8 cellular contexts compared by ENCODE assay signal in genomic region chr2:87075054-87075790, GRCh38.
DNase-seq lines count a peak whose midpoint lies in the region; ATAC-seq lines count a peak whose summit lies in the region.
"Not testable (repeated sequence)": the region's sequence is repeated elsewhere in the genome, so short reads cannot be mapped to it uniquely, and the experiment has no call there.

No MANE protein-coding gene starts in this region.

- H3K4me1 ChIP-seq in ACC112 (ENCODE audit: control insufficient read depth, insufficient read depth, low read length, unreplicated experiment); HUES6 (ENCODE audit: control insufficient read depth, insufficient read depth, low read length); mucosa of rectum (ENCODE audit: control insufficient read depth in 2 of 2, insufficient read depth in 2 of 2, low read length in 2 of 2): not testable (repeated sequence)

- peak overlapping the region; percentile 76; the same call in 1 of the 2 replicates for H3K27ac ChIP-seq in ACC112 (ENCODE audit: low read depth, low read length)
- not testable (repeated sequence) for H3K27ac ChIP-seq in HUES6 (ENCODE audit: low read depth, low read length)
- H3K27ac ChIP-seq in angular gyrus (ENCODE audit: low read depth, low read length) = peak overlapping the region; percentile 66
- H3K27ac ChIP-seq in mucosa of rectum (ENCODE audit: low read depth in 2 of 2, low read length in 2 of 2) = peak overlapping the region; percentile 78 to 79

- peak; percentile 16 for ATAC-seq in GM19395 (IDR thresholded peaks at IDR 0.05; ENCODE audit: unreplicated experiment)

- H3K27me3 ChIP-seq in ACC112 (ENCODE audit: insufficient read depth, low read length); HUES6 (ENCODE audit: control insufficient read depth, insufficient read depth, low read length); mucosa of rectum (ENCODE audit: control insufficient read depth in 2 of 2, insufficient read depth in 2 of 2, low read length in 2 of 2): not testable (repeated sequence)

- not testable (repeated sequence) for H3K9me3 ChIP-seq in HUES6 (ENCODE audit: control insufficient read depth, insufficient read depth, low read depth, low read length); mucosa of rectum (ENCODE audit: control insufficient read depth in 2 of 2, low read length in 2 of 2)

- peaks cover 14% of the 10 kb centered on the region for H3K79me2 ChIP-seq in ACC112 (ENCODE audit: control insufficient read depth, insufficient read depth, low read length, unreplicated experiment)

- H2AFZ ChIP-seq in ACC112 (ENCODE audit: low read length, unreplicated experiment) = not testable (repeated sequence)

- peak overlapping the region; percentile 78 for H3K4me3 ChIP-seq in ACC112 (ENCODE audit: low read depth, low read length)
- H3K4me3 ChIP-seq in HUES6 (ENCODE audit: low read depth, low read length) = peak overlapping the region; percentile 73
- H3K4me3 ChIP-seq in mucosa of rectum (ENCODE audit: low read length in 2 of 2) = peak overlapping the region; percentile 69 to 78

- DNase-seq in activated CD4-positive, CD25-positive, alpha-beta regulatory T cell treated with anti-CD3 and anti-CD28 coated beads, Interleukin-2, amount 50 U/mL, for 16 hours (ENCODE audit: low read depth, low spot score) = peak; percentile 0
- peak; percentile 4 for DNase-seq in germinal center (ENCODE audit: low spot score)
- DNase-seq in stimulated activated CD4-positive, alpha-beta T cell treated with anti-CD3 and anti-CD28 coated beads, Interleukin-2, amount 100 ng/mL, for 24 hours = peak; percentile 40 to 45

- not testable (repeated sequence) for H3K36me3 ChIP-seq in ACC112 (ENCODE audit: insufficient read depth, low read length); HUES6 (ENCODE audit: control insufficient read depth, insufficient read depth, low read length); mucosa of rectum (ENCODE audit: control insufficient read depth in 2 of 2, insufficient read depth in 2 of 2, low read length in 2 of 2)

- H3K9ac ChIP-seq in HUES6 (ENCODE audit: low read length) (peak overlapping the region; percentile 19), mucosa of rectum (ENCODE audit: low read depth in 1 of 2, low read length in 2 of 2) (peak overlapping the region; percentile 68)
